In the genomic region with DNA sequence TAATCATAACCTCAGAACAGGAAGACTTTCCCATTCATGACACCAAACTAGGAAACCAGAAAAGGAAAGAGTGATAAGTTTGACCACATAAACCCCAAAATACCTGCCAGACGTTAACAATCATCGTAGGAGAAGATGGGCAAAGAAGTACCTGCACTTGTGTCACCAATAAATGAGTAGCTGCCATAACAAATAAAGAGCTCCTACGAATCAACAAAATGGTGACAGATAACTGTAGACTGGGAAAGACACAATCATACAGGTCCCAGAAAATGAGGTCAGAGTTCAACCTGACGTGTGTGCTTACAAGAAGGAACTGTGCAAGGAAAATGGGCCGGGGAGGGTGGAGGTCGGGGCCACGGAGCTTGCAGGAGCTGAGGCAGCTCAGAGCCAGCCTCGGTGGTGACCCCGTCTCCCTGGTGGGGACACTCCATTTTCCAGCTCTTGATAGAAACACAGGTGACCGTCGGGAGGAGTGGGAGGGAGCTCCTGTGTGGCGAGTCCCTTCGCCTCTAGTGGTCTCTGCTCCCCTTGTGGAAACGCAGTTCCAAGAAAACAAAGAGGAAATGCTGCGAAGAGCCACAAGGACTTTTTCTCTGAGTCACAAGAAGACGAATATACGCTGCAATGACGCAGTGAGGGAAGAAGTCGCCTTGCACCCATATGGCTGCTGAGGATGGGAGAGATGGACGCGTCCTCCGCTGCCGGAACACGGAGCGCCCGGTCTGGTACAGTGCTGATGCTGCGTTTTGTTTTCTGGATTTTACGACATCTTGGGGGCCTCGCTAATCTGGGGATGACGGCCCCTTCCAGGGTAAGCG, we compare ENCODE assay signal across 1 cellular context.
TF ChIP-seq lines count a peak whose summit lies in the region.

No MANE protein-coding gene starts in this region.

TF ChIP-seq in K562, 482 proteins besides CTCF, POLR2A, EP300 and RAD21:
- TF ChIP-seq MYBL2 (IDR thresholded peaks at IDR 0.05; ENCODE audit: low read depth) (no peak), MYBL2 (CRISPR knock-in tag; IDR thresholded peaks at IDR 0.05; ENCODE audit: borderline replicate concordance) (no peak), ZNF316 (IDR thresholded peaks at IDR 0.05) (peak; percentile 11; the same call in 1 of the 2 replicates), CBX3 (IDR thresholded peaks at IDR 0.05; ENCODE audit: borderline replicate concordance in 1 of 2, low read length in 2 of 2) (0 out of 3 replicates have a peak, but pooled peaks of 1 of the 2 experiments have one; percentile 10), NR2C1 (IDR thresholded peaks at IDR 0.05) (peak; percentile 75), NR2C1 (tag; IDR thresholded peaks at IDR 0.05) (peak; percentile 57), ZNF586 (CRISPR knock-in tag; conservative IDR thresholded peaks at IDR 0.05) (no peak), RBBP5 (IDR thresholded peaks at IDR 0.05; ENCODE audit: borderline replicate concordance, insufficient read depth, low read length, poor library complexity, severe bottlenecking) (peak; percentile 22), KDM1A (IDR thresholded peaks at IDR 0.05) (peak in 1 of 2 experiments; percentile 62; a peak in 2 of 4 replicates), BCOR (IDR thresholded peaks at IDR 0.05) (peak; percentile 76)
- TF ChIP-seq, protein P1, sequence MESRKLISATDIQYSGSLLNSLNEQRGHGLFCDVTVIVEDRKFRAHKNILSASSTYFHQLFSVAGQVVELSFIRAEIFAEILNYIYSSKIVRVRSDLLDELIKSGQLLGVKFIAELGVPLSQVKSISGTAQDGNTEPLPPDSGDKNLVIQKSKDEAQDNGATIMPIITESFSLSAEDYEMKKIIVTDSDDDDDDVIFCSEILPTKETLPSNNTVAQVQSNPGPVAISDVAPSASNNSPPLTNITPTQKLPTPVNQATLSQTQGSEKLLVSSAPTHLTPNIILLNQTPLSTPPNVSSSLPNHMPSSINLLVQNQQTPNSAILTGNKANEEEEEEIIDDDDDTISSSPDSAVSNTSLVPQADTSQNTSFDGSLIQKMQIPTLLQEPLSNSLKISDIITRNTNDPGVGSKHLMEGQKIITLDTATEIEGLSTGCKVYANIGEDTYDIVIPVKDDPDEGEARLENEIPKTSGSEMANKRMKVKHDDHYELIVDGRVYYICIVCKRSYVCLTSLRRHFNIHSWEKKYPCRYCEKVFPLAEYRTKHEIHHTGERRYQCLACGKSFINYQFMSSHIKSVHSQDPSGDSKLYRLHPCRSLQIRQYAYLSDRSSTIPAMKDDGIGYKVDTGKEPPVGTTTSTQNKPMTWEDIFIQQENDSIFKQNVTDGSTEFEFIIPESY (CRISPR knock-in tag; IDR thresholded peaks at IDR 0.05), result 0 out of 2 replicates have a peak, but pooled peaks have one; percentile 92
